8 cellular contexts compared by ENCODE assay signal in the genomic region with DNA sequence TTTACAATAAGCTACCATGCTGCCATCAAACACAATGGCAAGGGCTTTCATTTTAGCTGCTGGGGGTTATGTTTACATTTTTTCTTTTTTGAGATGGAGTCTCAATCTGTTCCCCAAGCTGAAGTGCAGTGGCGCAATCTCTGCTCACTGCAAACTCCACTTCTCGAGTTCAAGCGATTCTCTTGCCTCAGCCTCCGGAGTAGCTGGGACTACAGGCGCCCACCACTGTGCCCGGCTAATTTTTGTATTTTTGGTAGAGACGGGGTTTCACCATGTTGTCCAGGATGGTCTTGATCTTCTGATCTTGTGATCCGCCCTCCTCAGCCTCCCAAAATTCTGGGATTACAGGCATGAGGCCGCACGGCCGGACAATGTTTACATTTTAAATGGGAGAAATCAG. TPM values are rescaled to one million over a fixed set of nuclear protein-coding genes. Genes with fewer than 3 reads are reported as not detected.
A peak's percentile ranks its signal among the peaks of the same experiment; 100 is the strongest.
DNase-seq lines count a peak whose midpoint lies in the region; FAIRE-seq and TF ChIP-seq lines count a peak whose summit lies in the region.
"Not testable (repeated sequence)": the region's sequence is repeated elsewhere in the genome, so short reads cannot be mapped to it uniquely, and the experiment has no call there.

No MANE protein-coding gene starts in this region.

- not testable (repeated sequence) for TF ChIP-seq CTCF in VCaP (conservative IDR thresholded peaks at IDR 0.05); adrenal gland (IDR thresholded peaks at IDR 0.05); endothelial cell of umbilical vein (IDR thresholded peaks at IDR 0.05; ENCODE audit: extremely low read depth in 1 of 2, insufficient read depth in 1 of 2, low read depth in 1 of 2, low read length in 2 of 2); kidney epithelial cell (IDR thresholded peaks at IDR 0.05; ENCODE audit: insufficient read depth, low read length, poor library complexity, severe bottlenecking); ovary (IDR thresholded peaks at IDR 0.05); suprapubic skin (IDR thresholded peaks at IDR 0.05)

- peak overlapping the region; percentile 50 to 69 for H3K4me3 ChIP-seq in CD4-positive, alpha-beta memory T cell (ENCODE audit: low read length in 2 of 2)
- H3K4me3 ChIP-seq in adrenal gland (peak overlapping the region in 1 of 4 donors; percentile 64), endothelial cell of umbilical vein (replicated peaks in 1 of 3; ENCODE audit: insufficient read depth in 1 of 3, low read depth in 1 of 3, low read length in 3 of 3) (peak overlapping the region in 1 of 3 experiments; percentile 71), kidney epithelial cell (ENCODE audit: low read depth, low read length) (peak overlapping the region; percentile 96), ovary (peak overlapping the region; percentile 85), suprapubic skin (peak overlapping the region; percentile 58)

- not testable (repeated sequence) for H3K27ac ChIP-seq in CD4-positive, alpha-beta memory T cell (ENCODE audit: low read depth, low read length); endothelial cell of umbilical vein (ENCODE audit: insufficient read depth, low read depth, low read length); ovary; suprapubic skin
- H3K27ac ChIP-seq in KOPT-K1 (ENCODE audit: low read depth, low read length, poor library complexity, severe bottlenecking) (peak overlapping the region; percentile 73), VCaP (peak overlapping the region; percentile 96), adrenal gland (peak overlapping the region in 1 of 5 donors; percentile 12)

- H3K9me1 ChIP-seq in endothelial cell of umbilical vein (replicated peaks; ENCODE audit: control insufficient read depth, extremely low read depth, insufficient read depth, low read length) = not testable (repeated sequence)

- H4K20me1 ChIP-seq in endothelial cell of umbilical vein (replicated peaks; ENCODE audit: control insufficient read depth, extremely low read depth, insufficient read depth, low read length) = not testable (repeated sequence)

- not testable (repeated sequence) for H3K9me3 ChIP-seq in CD4-positive, alpha-beta memory T cell (ENCODE audit: control insufficient read depth in 1 of 2, low read length in 2 of 2); KOPT-K1 (ENCODE audit: insufficient read depth, low read length, poor library complexity, severe bottlenecking); adrenal gland (replicated peaks in 1 of 3); endothelial cell of umbilical vein (replicated peaks; ENCODE audit: control insufficient read depth, insufficient read depth, low read length); ovary; suprapubic skin

- not testable (repeated sequence) for TF ChIP-seq EP300 in ovary (IDR thresholded peaks at IDR 0.05); suprapubic skin (IDR thresholded peaks at IDR 0.05)

- peaks cover 18 to 50% of the 10 kb centered on the region in 2 donors for H3K36me3 Mint-ChIP-seq in CD4-positive, alpha-beta memory T cell

- H3K4me1 Mint-ChIP-seq in CD4-positive, alpha-beta memory T cell = peaks cover 10 to 57% (median 22%) of the 10 kb centered on the region in 4 donors

- H3K79me2 ChIP-seq in endothelial cell of umbilical vein (ENCODE audit: control insufficient read depth, insufficient read depth, low read length) = peaks cover 23% of the 10 kb centered on the region

- peak overlapping the region; percentile 48 to 96 (median 89) for H3K27ac Mint-ChIP-seq in CD4-positive, alpha-beta memory T cell

- BruUV-seq in endothelial cell of umbilical vein (replicated peaks; lab: Mats Ljungman, UMichigan) = not testable (repeated sequence)

- not testable (repeated sequence) for H3K27me3 ChIP-seq in CD4-positive, alpha-beta memory T cell (ENCODE audit: insufficient read depth, low read length); adrenal gland; endothelial cell of umbilical vein (ENCODE audit: control insufficient read depth in 2 of 2, insufficient read depth in 2 of 2, low read length in 2 of 2); kidney epithelial cell (ENCODE audit: control insufficient read depth, insufficient read depth, low read length); ovary; suprapubic skin

- CTCF ChIA-PET in CD4-positive, alpha-beta memory T cell (lab: Charles Lee; ENCODE audit: partially characterized antibody) = interaction anchor here (1.1 to 1.6 kb wide), 4 partner anchors 16 to 79 kb away, joined by 3 to 5 read pairs (median 4); no protein-coding TSS in a partner anchor
- CTCF ChIA-PET in endothelial cell of umbilical vein (lab: Charles Lee) = interaction anchor here (1.0 to 2.4 kb wide), 4 partner anchors 9 to 152 kb away, joined by 3 to 18 read pairs (median 3); no protein-coding TSS in a partner anchor

- H3K9ac ChIP-seq in endothelial cell of umbilical vein (replicated peaks; ENCODE audit: extremely low read depth, insufficient read depth, low read length) = peak overlapping the region; percentile 67

- FAIRE-seq in endothelial cell of umbilical vein (lab: Jason Lieb, UNC) = not testable (repeated sequence)

- not testable (repeated sequence) for H3K9me3 Mint-ChIP-seq in CD4-positive, alpha-beta memory T cell

- WGBS in adrenal gland, 4 donors = 62 to 77% (median 71%) methylated on average over 11 of the region's 11 CpGs
- WGBS in ovary, 3 donors = 62 to 73% (median 64%) methylated on average over 11 of the region's 11 CpGs
- WGBS in suprapubic skin = 85% methylated on average over 11 of the region's 11 CpGs

- peak in 1 of 5 donors; percentile 29 for DNase-seq in CD4-positive, alpha-beta memory T cell
- DNase-seq in adrenal gland (peak in 6 of 7 donors; percentile 4 to 49 (median 14)), ovary (peak in 1 of 5 donors; percentile 24), suprapubic skin (ENCODE audit: low spot score in 2 of 2) (peak in 1 of 2 donors; percentile 46)
- not testable (repeated sequence) for DNase-seq in endothelial cell of umbilical vein (ENCODE audit: low read depth, low spot score); kidney epithelial cell (ENCODE audit: low read depth)

- H3K4me2 ChIP-seq in endothelial cell of umbilical vein (ENCODE audit: insufficient read depth, low read length) = peak overlapping the region; percentile 49

- TF ChIP-seq POLR2A in adrenal gland (IDR thresholded peaks at IDR 0.05); endothelial cell of umbilical vein (IDR thresholded peaks at IDR 0.05; ENCODE audit: low read depth, low read length); ovary (IDR thresholded peaks at IDR 0.05); suprapubic skin (IDR thresholded peaks at IDR 0.05): not testable (repeated sequence)

- H2AFZ ChIP-seq in endothelial cell of umbilical vein (ENCODE audit: low read depth, low read length) = not testable (repeated sequence)

- POLR2A ChIA-PET in CD4-positive, alpha-beta memory T cell (lab: Charles Lee; ENCODE audit: partially characterized antibody) = interaction anchor here (0.9 to 3.1 kb wide), 4 partner anchors 14 to 304 kb away, joined by 3 to 14 read pairs (median 10); a partner anchor contains a TSS
- POLR2A ChIA-PET in endothelial cell of umbilical vein (lab: Charles Lee) = not testable (repeated sequence)

- intact Hi-C loops in CD4-positive, alpha-beta memory T cell (cut with micrococcal nuclease) = loop anchor here (1.0 kb wide), 1 partner anchor 83 kb away; a partner anchor contains a TSS
- intact Hi-C loops in adrenal gland (cut with DNase I) (loop anchor here (5.0 kb wide), 2 partner anchors 98 to 153 kb away; no protein-coding TSS in a partner anchor), endothelial cell of umbilical vein (cut with micrococcal nuclease) (loop anchor here (5.0 kb wide), 1 partner anchor 1007 kb away; no protein-coding TSS in a partner anchor), ovary (cut with DNase I) (loop anchor here in 2 of 4 donors (5.0 kb wide), 2 partner anchors 148 to 153 kb away; no protein-coding TSS in a partner anchor)

- H3K4me3 Mint-ChIP-seq in CD4-positive, alpha-beta memory T cell = peak overlapping the region; percentile 92 to 97 (median 96)

- H3K4me1 ChIP-seq in CD4-positive, alpha-beta memory T cell (ENCODE audit: insufficient read depth, low read length) = peaks cover 29% of the 10 kb centered on the region
- H3K4me1 ChIP-seq in adrenal gland (replicated peaks in 1 of 2) (peaks cover 25 to 32% of the 10 kb centered on the region in 2 donors), suprapubic skin (peaks cover 35% of the 10 kb centered on the region)
- not testable (repeated sequence) for H3K4me1 ChIP-seq in endothelial cell of umbilical vein (ENCODE audit: control insufficient read depth, extremely low read depth, insufficient read depth, low read length); ovary (ENCODE audit: insufficient read depth)

- H3K36me3 ChIP-seq in CD4-positive, alpha-beta memory T cell (ENCODE audit: insufficient read depth, low read length) = peaks cover 46% of the 10 kb centered on the region
- H3K36me3 ChIP-seq in KOPT-K1 (ENCODE audit: insufficient read depth, low read length) = peaks cover 62% of the 10 kb centered on the region
- peaks cover 0 to 44% of the 10 kb centered on the region in 2 donors for H3K36me3 ChIP-seq in adrenal gland (replicated peaks in 1 of 2)
- H3K36me3 ChIP-seq in endothelial cell of umbilical vein (ENCODE audit: control insufficient read depth in 2 of 2, extremely low read depth in 1 of 2, insufficient read depth in 2 of 2, low read length in 2 of 2) = peaks cover 11 to 43% of the 10 kb centered on the region in 2 experiments
- H3K36me3 ChIP-seq in kidney epithelial cell (ENCODE audit: control insufficient read depth, insufficient read depth, low read length) = peaks cover 11% of the 10 kb centered on the region
- H3K36me3 ChIP-seq in ovary = not testable (repeated sequence)
- H3K36me3 ChIP-seq in suprapubic skin = peaks cover 49% of the 10 kb centered on the region

- not testable (repeated sequence) for H3K27me3 Mint-ChIP-seq in CD4-positive, alpha-beta memory T cell

- dilution Hi-C loops in endothelial cell of umbilical vein (cut with MboI; ENCODE audit: extremely low pct_ligation_motif_present, low sequenced_read_pairs) = not testable (repeated sequence)

RNA-seq across cellular contexts. Expression of a gene that starts 1.1 kb away (rescaled TPM):
- total RNA-seq in CD4-positive, alpha-beta memory T cell = 10 to 100 TPM; 28.6 to 28.9 TPM
- 10 to 100 TPM in 1 of 2 donors, 1 to 10 TPM in 1; 2.3 to 13.4 TPM for polyA plus RNA-seq in CD4-positive, alpha-beta memory T cell
- 10 to 100 TPM in 7 of 8 donors, 1 to 10 TPM in 1; 6.2 to 30.2 (median 22.0) TPM for total RNA-seq in adrenal gland
- polyA plus RNA-seq in adrenal gland = 10 to 100 TPM; 18.7 to 36.4 (median 23.4) TPM
- total RNA-seq in endothelial cell of umbilical vein = 16.0 and 16.4 TPM in 2 replicates
- 4.9 TPM in 2 replicates for polyA plus RNA-seq in endothelial cell of umbilical vein
- polyA plus RNA-seq in endothelial cell of umbilical vein (2011; cell fraction: cytosol; rRNA removed) = 4.6 and 8.5 TPM in 2 replicates
- polyA plus RNA-seq in endothelial cell of umbilical vein (2011; cell fraction: nucleus; rRNA removed) = 8.5 and 13.5 TPM in 2 replicates
- 8.6 and 14.2 TPM in 2 replicates for polyA plus RNA-seq in endothelial cell of umbilical vein (2012)
- polyA minus RNA-seq in endothelial cell of umbilical vein = 3.2 and 3.9 TPM in 2 replicates
- 9.4 TPM for polyA minus RNA-seq in endothelial cell of umbilical vein (2011; cell fraction: cytosol; rRNA and poly(A)+ RNA removed)
- 2.0 and 3.8 TPM in 2 replicates for polyA minus RNA-seq in endothelial cell of umbilical vein (2011; cell fraction: nucleus; rRNA and poly(A)+ RNA removed)
- 17.4 and 30.8 TPM in 2 replicates for total RNA-seq in kidney epithelial cell
- 10 to 100 TPM; 13.6 to 24.9 (median 21.0) TPM for total RNA-seq in ovary
- 10 to 100 TPM; 12.7 to 24.0 TPM for polyA plus RNA-seq in ovary
- total RNA-seq in suprapubic skin = 10 to 100 TPM; 11.5 to 17.1 (median 15.8) TPM

RNA-seq across cellular contexts. Expression of a gene that starts 13.0 kb away (rescaled TPM):
- total RNA-seq in CD4-positive, alpha-beta memory T cell = 10 to 100 TPM; 40.2 to 42.8 TPM
- 10 to 100 TPM in 1 of 2 donors, 1 to 10 TPM in 1; 8.1 to 16.0 TPM for polyA plus RNA-seq in CD4-positive, alpha-beta memory T cell
- total RNA-seq in adrenal gland (10 to 100 TPM; 13.2 to 38.0 (median 34.5) TPM), endothelial cell of umbilical vein (26.7 and 27.4 TPM in 2 replicates), kidney epithelial cell (42.0 and 51.8 TPM in 2 replicates), ovary (10 to 100 TPM; 20.6 to 43.8 (median 38.7) TPM), suprapubic skin (10 to 100 TPM; 11.5 to 27.4 (median 18.8) TPM)
- polyA plus RNA-seq in adrenal gland (10 to 100 TPM; 11.4 to 21.3 (median 17.8) TPM), endothelial cell of umbilical vein (25.7 and 29.5 TPM in 2 replicates), ovary (10 to 100 TPM in 1 of 2 donors, 1 to 10 TPM in 1; 8.3 to 24.5 TPM)
- 18.7 and 23.0 TPM in 2 replicates for polyA plus RNA-seq in endothelial cell of umbilical vein (2011; cell fraction: cytosol; rRNA removed)
- 32.0 and 36.5 TPM in 2 replicates for polyA plus RNA-seq in endothelial cell of umbilical vein (2011; cell fraction: nucleus; rRNA removed)
- polyA plus RNA-seq in endothelial cell of umbilical vein (2012) = 15.2 and 19.3 TPM in 2 replicates
- polyA minus RNA-seq in endothelial cell of umbilical vein = 38.5 and 40.4 TPM in 2 replicates
- 25.5 TPM for polyA minus RNA-seq in endothelial cell of umbilical vein (2011; cell fraction: cytosol; rRNA and poly(A)+ RNA removed)
- polyA minus RNA-seq in endothelial cell of umbilical vein (2011; cell fraction: nucleus; rRNA and poly(A)+ RNA removed) = 12.0 and 13.3 TPM in 2 replicates

RNA-seq across cellular contexts. Expression of a gene that starts 13.1 kb away (rescaled TPM):
- 1,000 to 10,000 TPM; 2,104 to 2,268 TPM for total RNA-seq in CD4-positive, alpha-beta memory T cell
- polyA plus RNA-seq in CD4-positive, alpha-beta memory T cell = 1,000 to 10,000 TPM in 1 of 2 donors, 100 to 1,000 TPM in 1; 794 to 1,144 TPM
- total RNA-seq in adrenal gland (1,000 to 10,000 TPM; 1,947 to 3,128 (median 2,296) TPM), endothelial cell of umbilical vein (2,043 and 2,112 TPM in 2 replicates), kidney epithelial cell (2,183 and 2,339 TPM in 2 replicates), ovary (1,000 to 10,000 TPM; 3,805 to 5,253 (median 4,187) TPM), suprapubic skin (1,000 to 10,000 TPM; 1,468 to 3,048 (median 2,531) TPM)
- polyA plus RNA-seq in adrenal gland (1,000 to 10,000 TPM; 1,875 to 3,598 (median 2,830) TPM), endothelial cell of umbilical vein (2,090 and 2,329 TPM in 2 replicates), ovary (1,000 to 10,000 TPM; 5,821 to 6,397 TPM)
- polyA plus RNA-seq in endothelial cell of umbilical vein (2011; cell fraction: cytosol; rRNA removed) = 4,289 and 4,302 TPM in 2 replicates
- polyA plus RNA-seq in endothelial cell of umbilical vein (2011; cell fraction: nucleus; rRNA removed) = 1,496 and 1,897 TPM in 2 replicates
- 2,563 and 3,428 TPM in 2 replicates for polyA plus RNA-seq in endothelial cell of umbilical vein (2012)
- polyA minus RNA-seq in endothelial cell of umbilical vein = 1,837 and 1,880 TPM in 2 replicates
- 1,856 TPM for polyA minus RNA-seq in endothelial cell of umbilical vein (2011; cell fraction: cytosol; rRNA and poly(A)+ RNA removed)
- 248 and 295 TPM in 2 replicates for polyA minus RNA-seq in endothelial cell of umbilical vein (2011; cell fraction: nucleus; rRNA and poly(A)+ RNA removed)

RNA-seq across cellular contexts. Expression of a gene that starts 21.4 kb away (rescaled TPM):
- total RNA-seq in CD4-positive, alpha-beta memory T cell = 10 to 100 TPM; 54.3 to 61.1 TPM
- polyA plus RNA-seq in CD4-positive, alpha-beta memory T cell = 100 to 1,000 TPM; 105 to 114 TPM
- total RNA-seq in adrenal gland (100 to 1,000 TPM in 1 of 8 donors, 10 to 100 TPM in 7; 53.0 to 111 (median 72.8) TPM), endothelial cell of umbilical vein (12.0 and 22.8 TPM in 2 replicates), kidney epithelial cell (39.2 and 56.4 TPM in 2 replicates), ovary (10 to 100 TPM; 23.5 to 44.7 (median 33.8) TPM), suprapubic skin (10 to 100 TPM; 29.1 to 45.0 (median 33.4) TPM)
- polyA plus RNA-seq in adrenal gland (10 to 100 TPM; 55.7 to 96.3 (median 79.9) TPM), endothelial cell of umbilical vein (26.6 and 27.1 TPM in 2 replicates), ovary (10 to 100 TPM; 36.8 to 51.3 TPM)
- 31.7 and 33.2 TPM in 2 replicates for polyA plus RNA-seq in endothelial cell of umbilical vein (2011; cell fraction: cytosol; rRNA removed)
- polyA plus RNA-seq in endothelial cell of umbilical vein (2011; cell fraction: nucleus; rRNA removed) = 28.7 and 35.7 TPM in 2 replicates
- polyA plus RNA-seq in endothelial cell of umbilical vein (2012) = 21.8 and 26.2 TPM in 2 replicates
- 9.0 and 15.0 TPM in 2 replicates for polyA minus RNA-seq in endothelial cell of umbilical vein
- polyA minus RNA-seq in endothelial cell of umbilical vein (2011; cell fraction: cytosol; rRNA and poly(A)+ RNA removed) = 17.5 TPM
- 2.4 and 4.2 TPM in 2 replicates for polyA minus RNA-seq in endothelial cell of umbilical vein (2011; cell fraction: nucleus; rRNA and poly(A)+ RNA removed)

RNA-seq across cellular contexts. Expression of a gene that starts 21.5 kb away (rescaled TPM):
- 10 to 100 TPM; 19.5 to 19.8 TPM for total RNA-seq in CD4-positive, alpha-beta memory T cell
- polyA plus RNA-seq in CD4-positive, alpha-beta memory T cell = 10 to 100 TPM; 29.7 to 46.7 TPM
- total RNA-seq in adrenal gland (10 to 100 TPM; 13.4 to 29.2 (median 20.5) TPM), endothelial cell of umbilical vein (9.3 and 10.6 TPM in 2 replicates), kidney epithelial cell (38.7 and 51.5 TPM in 2 replicates), ovary (10 to 100 TPM; 13.7 to 30.4 (median 15.8) TPM), suprapubic skin (10 to 100 TPM; 15.3 to 42.3 (median 31.2) TPM)
- polyA plus RNA-seq in adrenal gland (10 to 100 TPM; 19.9 to 53.0 (median 41.4) TPM), endothelial cell of umbilical vein (14.2 and 16.9 TPM in 2 replicates), ovary (10 to 100 TPM in 1 of 2 donors, 1 to 10 TPM in 1; 8.6 to 21.4 TPM)
- polyA plus RNA-seq in endothelial cell of umbilical vein (2011; cell fraction: cytosol; rRNA removed) = 17.7 and 19.1 TPM in 2 replicates
- polyA plus RNA-seq in endothelial cell of umbilical vein (2011; cell fraction: nucleus; rRNA removed) = 6.0 and 7.1 TPM in 2 replicates
- polyA plus RNA-seq in endothelial cell of umbilical vein (2012) = 10.0 and 18.7 TPM in 2 replicates
- 2.5 and 4.3 TPM in 2 replicates for polyA minus RNA-seq in endothelial cell of umbilical vein
- 44.1 TPM for polyA minus RNA-seq in endothelial cell of umbilical vein (2011; cell fraction: cytosol; rRNA and poly(A)+ RNA removed)
- polyA minus RNA-seq in endothelial cell of umbilical vein (2011; cell fraction: nucleus; rRNA and poly(A)+ RNA removed) = 2.5 and 3.2 TPM in 2 replicates
